13 cellular contexts compared by ENCODE assay signal in the genomic region with DNA sequence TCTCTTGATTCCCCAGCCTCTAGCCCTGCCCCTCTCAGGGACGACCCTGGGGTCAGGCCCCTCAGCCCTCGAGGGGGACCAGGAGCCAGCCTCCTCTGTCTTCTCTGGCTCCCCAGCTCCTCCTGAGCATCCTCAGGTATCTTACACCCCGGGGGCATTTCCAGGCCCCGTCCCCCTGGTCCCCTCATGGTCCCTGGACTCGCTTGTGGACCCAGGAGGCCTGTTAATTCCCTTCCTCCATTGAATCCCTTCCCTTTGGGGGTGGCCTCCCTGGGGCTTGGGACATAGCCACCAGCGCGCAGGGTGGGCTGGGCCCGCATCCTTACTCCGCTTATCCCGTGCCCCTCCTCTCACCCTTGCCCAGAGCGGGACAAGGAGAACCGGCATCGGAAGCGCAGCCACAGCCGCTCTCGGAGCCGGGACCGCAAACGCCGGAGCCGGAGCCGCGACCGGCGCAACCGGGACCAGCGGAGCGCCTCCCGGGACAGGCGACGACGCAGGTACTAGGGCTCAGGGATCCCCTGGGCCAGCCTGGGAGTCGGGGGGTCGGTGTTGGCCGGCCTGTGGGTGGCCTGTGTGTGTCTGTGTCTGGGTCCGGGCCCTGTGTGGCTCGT. TPM values are rescaled to one million over a fixed set of nuclear protein-coding genes. Genes with fewer than 3 reads are reported as not detected.
DNase-seq lines count a peak whose midpoint lies in the region; ATAC-seq and TF ChIP-seq lines count a peak whose summit lies in the region.
"Had no signal": no experiment of that assay in that cellular context is flagged by ENCODE, and none has a peak within 500 bp of the region (broad histone marks: within the 10 kb centered on the region; RNA-seq: fewer than 3 reads in every experiment).

No MANE protein-coding gene starts in this region.

- POLR2A ChIA-PET in CD4-positive, alpha-beta T cell (lab: Charles Lee), result no interaction called here

- peak overlapping the region; percentile 93 for H3K27ac Mint-ChIP-seq in CD4-positive, alpha-beta T cell
- 0 out of 2 replicates have a peak overlapping the region, but pooled peaks have one; percentile 36 for H3K27ac Mint-ChIP-seq in HFFc6
- peak overlapping the region; percentile 62 to 63 for H3K27ac Mint-ChIP-seq in natural killer cell treated with Interleukin-12 subunit alpha and Interleukin-12 subunit beta and Interleukin-15 and Interleukin-18, amount 100 ng/mL, for 72 hours

- H3K9ac ChIP-seq in adipocyte (ENCODE audit: low read length), result peak overlapping the region; percentile 52

- intact Hi-C loops in CD4-positive, alpha-beta T cell (cut with DNase I, micrococcal nuclease), result loop anchor here in 1 of 2 experiments (5.0 to 10.0 kb wide), 2 partner anchors 542 to 1464 kb away; partner anchors contain the start of genes PPP1R12C and TSEN34

- H3K4me1 Mint-ChIP-seq in CD4-positive, alpha-beta T cell (ENCODE audit: low read depth), result peaks cover 46% of the 10 kb centered on the region
- H3K4me1 Mint-ChIP-seq in HFFc6 (ENCODE audit: low read depth), result peaks cover 35% of the 10 kb centered on the region
- H3K4me1 Mint-ChIP-seq in natural killer cell treated with Interleukin-12 subunit alpha and Interleukin-12 subunit beta and Interleukin-15 and Interleukin-18, amount 100 ng/mL, for 72 hours (ENCODE audit: low read depth in 2 of 2), result peaks cover 51 to 54% of the 10 kb centered on the region in 2 donors

- H3K36me3 Mint-ChIP-seq in CD4-positive, alpha-beta T cell (ENCODE audit: low read depth), result peaks cover 67% of the 10 kb centered on the region
- peaks cover 27% of the 10 kb centered on the region for H3K36me3 Mint-ChIP-seq in HFFc6 (ENCODE audit: low read depth)
- H3K36me3 Mint-ChIP-seq in natural killer cell treated with Interleukin-12 subunit alpha and Interleukin-12 subunit beta and Interleukin-15 and Interleukin-18, amount 100 ng/mL, for 72 hours, result peaks cover 37% of the 10 kb centered on the region

- TF ChIP-seq CTCF in CD4-positive, alpha-beta T cell (IDR thresholded peaks at IDR 0.05), result no peak
- no peak for TF ChIP-seq CTCF in HFFc6 (IDR thresholded peaks at IDR 0.05)

- H3K27me3 Mint-ChIP-seq in CD4-positive, alpha-beta T cell, result no peaks in the 10 kb centered on the region
- peaks cover 7% of the 10 kb centered on the region for H3K27me3 Mint-ChIP-seq in HFFc6 (ENCODE audit: insufficient read depth)
- H3K27me3 Mint-ChIP-seq in natural killer cell treated with Interleukin-12 subunit alpha and Interleukin-12 subunit beta and Interleukin-15 and Interleukin-18, amount 100 ng/mL, for 72 hours, result no peaks in the 10 kb centered on the region
- H3K27me3 Mint-ChIP-seq: activated CD4-positive, alpha-beta memory T cell treated with anti-CD3 and anti-CD28 coated beads for 36 hours had no signal

- peak overlapping the region; percentile 72 for H3K4me3 Mint-ChIP-seq in CD4-positive, alpha-beta T cell
- H3K4me3 Mint-ChIP-seq in HFFc6, result no peak overlapping the region
- H3K4me3 Mint-ChIP-seq in natural killer cell treated with Interleukin-12 subunit alpha and Interleukin-12 subunit beta and Interleukin-15 and Interleukin-18, amount 100 ng/mL, for 72 hours, result peak overlapping the region; percentile 54

- DNase-seq in CD4-positive, alpha-beta T cell, result no peak
- no peak for DNase-seq in HFFc6
- DNase-seq in adipocyte (ENCODE audit: low read depth), result no peak
- DNase-seq in natural killer cell treated with Interleukin-12 subunit alpha and Interleukin-12 subunit beta and Interleukin-15 and Interleukin-18, amount 100 ng/mL, for 72 hours (ENCODE audit: low spot score), result no peak
- no peak for DNase-seq in inferior parietal cortex (ENCODE audit: extremely low spot score)
- DNase-seq in NCI-H1092 (lab: John Stamatoyannopoulos, UW), result no peak
- DNase-seq: activated CD4-positive, alpha-beta memory T cell treated with anti-CD3 and anti-CD28 coated beads for 36 hours; dermis blood vessel endothelial cell; MM.1S; OCI-M1; stomach had no signal

- H3K36me3 ChIP-seq in adipocyte (ENCODE audit: control insufficient read depth, insufficient read depth, low read length, severe bottlenecking), result peaks cover 37% of the 10 kb centered on the region

- CTCF ChIA-PET in CD4-positive, alpha-beta T cell (lab: Charles Lee), result interaction anchor here (1.4 kb wide), 1 partner anchor 13 kb away, joined by 3 read pairs; no protein-coding TSS in a partner anchor

- peak overlapping the region; percentile 35 for H3K4me3 ChIP-seq in adipocyte (ENCODE audit: low read length)

- no peaks in the 10 kb centered on the region for H3K9me3 Mint-ChIP-seq in CD4-positive, alpha-beta T cell
- H3K9me3 Mint-ChIP-seq in HFFc6, result no peaks in the 10 kb centered on the region
- H3K9me3 Mint-ChIP-seq in natural killer cell treated with Interleukin-12 subunit alpha and Interleukin-12 subunit beta and Interleukin-15 and Interleukin-18, amount 100 ng/mL, for 72 hours, result no peaks in the 10 kb centered on the region
- H3K9me3 Mint-ChIP-seq: activated CD4-positive, alpha-beta memory T cell treated with anti-CD3 and anti-CD28 coated beads for 36 hours had no signal

- H3K27me3 ChIP-seq in CD4-positive, alpha-beta T cell (ENCODE audit: control insufficient read depth, insufficient read depth, low read length), result no peaks in the 10 kb centered on the region
- H3K27me3 ChIP-seq in adipocyte (replicated peaks; ENCODE audit: control insufficient read depth, insufficient read depth, low read length), result no peaks in the 10 kb centered on the region
- H3K27me3 ChIP-seq: stomach had no signal

- H3K4me1 ChIP-seq in adipocyte (ENCODE audit: control insufficient read depth, insufficient read depth, low read length), result peaks cover 33% of the 10 kb centered on the region

- no peak for ATAC-seq in CD4-positive, alpha-beta T cell (ENCODE audit: poor library complexity)
- ATAC-seq in natural killer cell treated with Interleukin-12 subunit alpha and Interleukin-12 subunit beta and Interleukin-15 and Interleukin-18, amount 100 ng/mL, for 72 hours, result no peak
- no peak for ATAC-seq in HG03139 (IDR thresholded peaks at IDR 0.05; ENCODE audit: unreplicated experiment)
- ATAC-seq in HG03039 (IDR thresholded peaks at IDR 0.05; ENCODE audit: unreplicated experiment), result no peak

- peak overlapping the region; percentile 1 for H3K27ac ChIP-seq in CD4-positive, alpha-beta T cell (ENCODE audit: low read depth, low read length)

- no peaks in the 10 kb centered on the region for H3K9me3 ChIP-seq in CD4-positive, alpha-beta T cell (ENCODE audit: control insufficient read depth, low read length)
- H3K9me3 ChIP-seq in adipocyte (ENCODE audit: control insufficient read depth, low read length), result no peaks in the 10 kb centered on the region
- H3K9me3 ChIP-seq: stomach had no signal

RNA-seq across cellular contexts. Expression of gene U2AF2, which starts 4.1 kb away (rescaled TPM):
- total RNA-seq in CD4-positive, alpha-beta T cell, result 100 to 1,000 TPM; 209 to 212 TPM
- 100 to 1,000 TPM; 212 to 241 (median 226) TPM for total RNA-seq in HFFc6 (2021; fragmentation: NEBNext Ultra II Directional; extraction: Animal tissue kit (Norgen Biotek cat#: 25700))
- 100 to 1,000 TPM; 266 to 434 TPM for total RNA-seq in natural killer cell treated with Interleukin-12 subunit alpha and Interleukin-12 subunit beta and Interleukin-15 and Interleukin-18, amount 100 ng/mL, for 72 hours

RNA-seq across cellular contexts. Expression of gene CCDC106, which starts 10.9 kb away (rescaled TPM):
- 1 to 10 TPM; 1.7 to 1.8 TPM for total RNA-seq in CD4-positive, alpha-beta T cell
- total RNA-seq in HFFc6 (2021; fragmentation: NEBNext Ultra II Directional; extraction: Animal tissue kit (Norgen Biotek cat#: 25700)), result 10 to 100 TPM; 12.9 to 17.4 (median 14.0) TPM
- total RNA-seq in natural killer cell treated with Interleukin-12 subunit alpha and Interleukin-12 subunit beta and Interleukin-15 and Interleukin-18, amount 100 ng/mL, for 72 hours, result 1 to 10 TPM; 1.9 to 3.3 TPM

RNA-seq across cellular contexts. Expression of gene ZNF581, which starts 15.5 kb away (rescaled TPM):
- 10 to 100 TPM; 23.1 to 24.7 TPM for total RNA-seq in CD4-positive, alpha-beta T cell
- total RNA-seq in HFFc6 (2021; fragmentation: NEBNext Ultra II Directional; extraction: Animal tissue kit (Norgen Biotek cat#: 25700)), result 10 to 100 TPM; 20.1 to 25.8 (median 21.9) TPM
- total RNA-seq in natural killer cell treated with Interleukin-12 subunit alpha and Interleukin-12 subunit beta and Interleukin-15 and Interleukin-18, amount 100 ng/mL, for 72 hours, result 10 to 100 TPM; 15.1 to 27.6 TPM

RNA-seq across cellular contexts. Expression of gene EPN1, which starts 16.1 kb away (rescaled TPM):
- 10 to 100 TPM; 39.0 to 40.5 TPM for total RNA-seq in CD4-positive, alpha-beta T cell
- 100 to 1,000 TPM; 176 to 191 (median 185) TPM for total RNA-seq in HFFc6 (2021; fragmentation: NEBNext Ultra II Directional; extraction: Animal tissue kit (Norgen Biotek cat#: 25700))
- total RNA-seq in natural killer cell treated with Interleukin-12 subunit alpha and Interleukin-12 subunit beta and Interleukin-15 and Interleukin-18, amount 100 ng/mL, for 72 hours, result 10 to 100 TPM; 40.7 to 63.9 TPM

RNA-seq across cellular contexts. Expression of gene ZNF580, which starts 18.2 kb away (rescaled TPM):
- 10 to 100 TPM; 45.2 to 46.6 TPM for total RNA-seq in CD4-positive, alpha-beta T cell
- 10 to 100 TPM; 51.0 to 60.5 (median 57.7) TPM for total RNA-seq in HFFc6 (2021; fragmentation: NEBNext Ultra II Directional; extraction: Animal tissue kit (Norgen Biotek cat#: 25700))
- total RNA-seq in natural killer cell treated with Interleukin-12 subunit alpha and Interleukin-12 subunit beta and Interleukin-15 and Interleukin-18, amount 100 ng/mL, for 72 hours, result 10 to 100 TPM; 35.7 to 39.5 TPM

Comparison
In these comparisons a context has a peak if more than half of its experiments do, and no peak if none do; other contexts are left out.
1. H3K27ac Mint-ChIP-seq: peak in every context shown above with its lines; median percentile 93 in CD4-positive, alpha-beta T cell; 62 in natural killer cell treated with Interleukin-12 subunit alpha and Interleukin-12 subunit beta and Interleukin-15 and Interleukin-18, amount 100 ng/mL, for 72 hours; 36 in HFFc6.